17 cellular contexts compared by ENCODE assay signal in genomic region chr22:22394589-22394988, GRCh38.
A peak's percentile ranks its signal among the peaks of the same experiment; 100 is the strongest.
DNase-seq lines count a peak whose midpoint lies in the region; ATAC-seq and TF ChIP-seq lines count a peak whose summit lies in the region.
"Had no signal": no experiment of that assay in that cellular context is flagged by ENCODE, and none has a peak within 500 bp of the region (broad histone marks: within the 10 kb centered on the region; RNA-seq: fewer than 3 reads in every experiment).

No MANE protein-coding gene starts in this region.

- H3K9me3 Mint-ChIP-seq in activated CD8-positive, alpha-beta T cell treated with anti-CD3 and anti-CD28 coated beads, Interleukin-2, amount 10 ng/mL, durations not matched to agents 7 days and 5 days (ENCODE audit: insufficient read depth) = no peaks in the 10 kb centered on the region
- H3K9me3 Mint-ChIP-seq: activated naive CD4-positive, alpha-beta T cell treated with anti-CD3 and anti-CD28 coated beads for 36 hours had no signal

- peak overlapping the region; percentile 43; the same call in 1 of the 2 replicates for H3K4me3 ChIP-seq in BLaER1
- no peak overlapping the region for H3K4me3 ChIP-seq in Peyer's patch
- H3K4me3 ChIP-seq: HAP-1, PC-9, sigmoid colon had no signal

- H3K9ac ChIP-seq in BLaER1 = peak overlapping the region; percentile 70; the same call in 1 of the 2 replicates
- H3K9ac ChIP-seq: SK-N-SH had no signal

- TF ChIP-seq CTCF in Peyer's patch (IDR thresholded peaks at IDR 0.05) = no peak

- TF ChIP-seq POLR2A in GM18505 (IDR thresholded peaks at IDR 0.05; ENCODE audit: borderline replicate concordance, extremely low read depth, insufficient read depth, insufficient read length) = no peak
- no peak for TF ChIP-seq POLR2A in Peyer's patch (IDR thresholded peaks at IDR 0.05)

- no peak overlapping the region for H3K4me3 Mint-ChIP-seq in activated CD8-positive, alpha-beta T cell treated with anti-CD3 and anti-CD28 coated beads, Interleukin-2, amount 10 ng/mL, durations not matched to agents 7 days and 5 days
- H3K4me3 Mint-ChIP-seq: activated naive CD4-positive, alpha-beta T cell treated with anti-CD3 and anti-CD28 coated beads for 36 hours had no signal

- no peak overlapping the region for H3K27ac Mint-ChIP-seq in activated CD8-positive, alpha-beta T cell treated with anti-CD3 and anti-CD28 coated beads, Interleukin-2, amount 10 ng/mL, durations not matched to agents 7 days and 5 days
- H3K27ac Mint-ChIP-seq: activated naive CD4-positive, alpha-beta T cell treated with anti-CD3 and anti-CD28 coated beads for 36 hours had no signal

- H3K4me1 Mint-ChIP-seq in activated CD8-positive, alpha-beta T cell treated with anti-CD3 and anti-CD28 coated beads, Interleukin-2, amount 10 ng/mL, durations not matched to agents 7 days and 5 days (ENCODE audit: low read depth) = no peaks in the 10 kb centered on the region

- CTCF ChIA-PET in activated CD8-positive, alpha-beta T cell treated with anti-CD3 and anti-CD28 coated beads, Interleukin-2, amount 10 ng/mL, durations not matched to agents 7 days and 5 days (lab: Charles Lee) = interaction anchor here (0.7 kb wide), 1 partner anchor 184 kb away, joined by 3 read pairs; no protein-coding TSS in a partner anchor

- H3K27me3 ChIP-seq in BLaER1 = no peaks in the 10 kb centered on the region
- H3K27me3 ChIP-seq in Peyer's patch = no peaks in the 10 kb centered on the region
- H3K27me3 ChIP-seq: sigmoid colon had no signal

- peaks cover 16% of the 10 kb centered on the region; the same call in 1 of the 2 replicates for H3K9me3 ChIP-seq in BLaER1
- no peaks in the 10 kb centered on the region for H3K9me3 ChIP-seq in Peyer's patch
- H3K9me3 ChIP-seq: HAP-1, sigmoid colon had no signal

- peak overlapping the region; percentile 87 for H3K4me2 ChIP-seq in BLaER1
- H3K4me2 ChIP-seq: PC-9, SK-N-SH had no signal

- H3K36me3 Mint-ChIP-seq in activated CD8-positive, alpha-beta T cell treated with anti-CD3 and anti-CD28 coated beads, Interleukin-2, amount 10 ng/mL, durations not matched to agents 7 days and 5 days (ENCODE audit: low read depth) = no peaks in the 10 kb centered on the region

- POLR2A ChIA-PET in activated CD8-positive, alpha-beta T cell treated with anti-CD3 and anti-CD28 coated beads, Interleukin-2, amount 10 ng/mL, durations not matched to agents 7 days and 5 days (lab: Charles Lee) = no interaction called here

- H3K27ac ChIP-seq in BLaER1 (peak overlapping the region; percentile 90), Peyer's patch (peak overlapping the region in 2 of 4 donors; percentile 71 to 78)
- H3K27ac ChIP-seq: PC-9, sigmoid colon had no signal

- H4K20me1 ChIP-seq in BLaER1 = no peaks in the 10 kb centered on the region

- H3K36me3 ChIP-seq in BLaER1 (no peaks in the 10 kb centered on the region), Peyer's patch (no peaks in the 10 kb centered on the region)
- H3K36me3 ChIP-seq: HAP-1, sigmoid colon had no signal

- H3K27me3 Mint-ChIP-seq in activated CD8-positive, alpha-beta T cell treated with anti-CD3 and anti-CD28 coated beads, Interleukin-2, amount 10 ng/mL, durations not matched to agents 7 days and 5 days (ENCODE audit: low read depth) = peaks cover 22% of the 10 kb centered on the region

- ATAC-seq in GM18505 (IDR thresholded peaks at IDR 0.05; ENCODE audit: unreplicated experiment) = peak; percentile 19
- ATAC-seq in left lobe of liver = no peak
- ATAC-seq in activated CD8-positive, alpha-beta T cell treated with anti-CD3 and anti-CD28 coated beads, Interleukin-2, amount 10 ng/mL, durations not matched to agents 7 days and 5 days = no peak
- ATAC-seq: left ventricle myocardium superior had no signal

- H3K4me1 ChIP-seq in BLaER1 (peaks cover 52% of the 10 kb centered on the region), Peyer's patch (no peaks in the 10 kb centered on the region)
- H3K4me1 ChIP-seq: Caco-2, HAP-1 had no signal

- DNase-seq in Peyer's patch (peak in 2 of 3 donors; percentile 82 to 83), left lobe of liver (ENCODE audit: low spot score) (peak; percentile 24), T1000 (lab: John Stamatoyannopoulos, UW) (no peak), NCI-H2029 treated with DMSO at 0.1 percent for 48 hours (lab: John Stamatoyannopoulos, UW) (no peak)
- DNase-seq in stimulated activated naive CD4-positive, alpha-beta T cell treated with Interleukin-2 at 50 U/mL for 16 hours (lab: John Stamatoyannopoulos, UW) = no peak
- no peak for DNase-seq in activated CD8-positive, alpha-beta T cell treated with anti-CD3 and anti-CD28 coated beads, Interleukin-2, amount 10 ng/mL, durations not matched to agents 7 days and 5 days
- DNase-seq: activated CD4-positive, alpha-beta T cell treated with anti-CD3 and anti-CD28 coated beads for 4 hours; activated naive CD4-positive, alpha-beta T cell treated with anti-CD3 and anti-CD28 coated beads for 36 hours; Caco-2; left ventricle myocardium superior; NCI-H1694 treated with DMSO at 0.1 percent for 48 hours; PC-9; sigmoid colon; SK-N-SH had no signal

Comparison
In these comparisons a context has a peak if more than half of its experiments do, and no peak if none do; other contexts are left out.
1. DNase-seq: peak in Peyer's patch (2 of 3) and left lobe of liver (single experiment); none in stimulated activated naive CD4-positive, alpha-beta T cell treated with Interleukin-2 at 50 U/mL for 16 hours (single experiment), activated CD8-positive, alpha-beta T cell treated with anti-CD3 and anti-CD28 coated beads, Interleukin-2, amount 10 ng/mL, durations not matched to agents 7 days and 5 days (single experiment), T1000 (single experiment) and NCI-H2029 treated with DMSO at 0.1 percent for 48 hours (single experiment).